In the genomic region with DNA sequence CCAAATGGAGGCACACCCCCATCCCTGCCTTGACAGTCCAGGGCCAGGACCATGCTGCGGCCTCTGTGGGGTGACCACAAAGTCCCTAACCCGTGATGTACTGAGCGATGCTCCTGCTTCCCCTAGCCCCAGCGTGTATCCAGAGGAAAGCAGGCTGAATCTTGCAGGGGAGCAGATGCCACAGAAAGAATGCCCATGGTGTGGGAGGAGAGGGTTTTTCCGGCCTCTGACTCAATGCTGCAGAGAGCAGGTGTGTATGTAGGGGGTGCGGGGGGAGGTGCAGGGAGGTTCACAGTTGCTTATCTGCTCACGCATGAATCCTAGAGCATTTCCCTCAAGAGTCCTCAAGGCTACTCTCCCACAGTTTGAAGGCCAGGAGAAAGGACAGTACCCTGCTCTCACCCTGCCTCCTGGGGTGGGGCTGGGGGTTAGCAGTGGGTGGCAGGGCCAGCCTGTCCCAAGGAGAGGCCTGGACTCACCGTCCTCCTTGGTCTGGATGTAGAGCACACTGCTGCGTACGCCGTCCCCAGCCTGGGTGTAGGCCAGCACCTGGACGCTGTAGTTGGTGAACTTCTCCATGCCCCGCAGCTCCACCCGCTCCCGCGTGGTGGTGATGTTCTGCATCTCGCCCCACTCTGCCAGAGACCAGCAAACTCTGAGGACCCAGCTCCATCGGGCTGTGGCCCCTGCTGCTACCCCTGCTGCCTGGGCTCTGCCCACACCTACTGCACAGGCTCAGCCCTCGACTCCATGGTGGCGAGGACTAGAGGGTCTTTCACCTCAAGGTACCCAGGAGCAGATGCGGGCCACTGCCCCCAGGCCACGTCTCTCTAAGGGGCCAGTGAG, we compare ENCODE assay signal across 9 cellular contexts.
DNase-seq lines count a peak whose midpoint lies in the region; ATAC-seq, FAIRE-seq and TF ChIP-seq lines count a peak whose summit lies in the region.
"Had no signal": no experiment of that assay in that cellular context is flagged by ENCODE, and none has a peak within 500 bp of the region (broad histone marks: within the 10 kb centered on the region; RNA-seq: fewer than 3 reads in every experiment).

No MANE protein-coding gene starts in this region.

- TF ChIP-seq CTCF in bronchial epithelial cell (IDR thresholded peaks at IDR 0.05; ENCODE audit: insufficient read depth, low read length, severe bottlenecking) (no peak), right atrium auricular region (IDR thresholded peaks at IDR 0.05) (no peak), upper lobe of right lung (IDR thresholded peaks at IDR 0.05) (no peak)

- DNase-seq in activated effector memory CD4-positive, alpha-beta T cell treated with anti-CD3 and anti-CD28 coated beads, Interleukin-2, amount 50 U/mL, for 16 hours, result peak; percentile 72
- no peak for DNase-seq in activated effector memory CD4-positive, alpha-beta T cell treated with Interleukin-2 at 50 U/mL for 16 hours
- DNase-seq in NCI-H2107 treated with DMSO at 0.1 percent for 48 hours (lab: John Stamatoyannopoulos, UW; ENCODE audit: unreplicated experiment) (peak; percentile 90), bronchial epithelial cell (ENCODE audit: low read depth) (peak; percentile 70), right atrium auricular region (ENCODE audit: low spot score) (no peak), upper lobe of right lung (no peak)
- DNase-seq in stimulated activated naive B cell treated with anti-CD40 and anti-IgM and Interleukin-4, amounts not matched to agents 10 μg/mL and 1 μg/mL and 100 μg/mL, for 72 hours, result peak; percentile 39

- intact Hi-C loops in upper lobe of right lung (cut with DNase I), result no loop called here

- peaks cover 5 to 15% of the 10 kb centered on the region in 2 donors for H3K4me1 Mint-ChIP-seq in stimulated activated naive B cell treated with anti-CD40 and anti-IgM and Interleukin-4, amounts not matched to agents 10 μg/mL and 1 μg/mL and 100 μg/mL, for 72 hours

- peak; percentile 42 to 72 for ATAC-seq in stimulated activated naive B cell treated with anti-CD40 and anti-IgM and Interleukin-4, amounts not matched to agents 10 μg/mL and 1 μg/mL and 100 μg/mL, for 72 hours (replicated peaks)
- ATAC-seq in HG03565 (IDR thresholded peaks at IDR 0.05; ENCODE audit: unreplicated experiment) (no peak), upper lobe of right lung (no peak)

- H3K4me3 ChIP-seq in bronchial epithelial cell (ENCODE audit: low read depth, low read length) (no peak overlapping the region), right atrium auricular region (no peak overlapping the region), upper lobe of right lung (no peak overlapping the region)
- H3K4me3 ChIP-seq: BLaER1 had no signal

- no peaks in the 10 kb centered on the region for H3K4me1 ChIP-seq in right atrium auricular region
- no peaks in the 10 kb centered on the region for H3K4me1 ChIP-seq in upper lobe of right lung
- H3K4me1 ChIP-seq: BLaER1 had no signal

- H3K27me3 ChIP-seq in bronchial epithelial cell (ENCODE audit: control insufficient read depth, insufficient read depth, low read length), result peaks cover 1% of the 10 kb centered on the region
- H3K27me3 ChIP-seq in right atrium auricular region, result no peaks in the 10 kb centered on the region
- H3K27me3 ChIP-seq in upper lobe of right lung, result no peaks in the 10 kb centered on the region
- H3K27me3 ChIP-seq: BLaER1 had no signal

- H3K36me3 Mint-ChIP-seq in stimulated activated naive B cell treated with anti-CD40 and anti-IgM and Interleukin-4, amounts not matched to agents 10 μg/mL and 1 μg/mL and 100 μg/mL, for 72 hours, result peaks cover 8 to 19% of the 10 kb centered on the region in 2 donors

- peaks cover 11 to 14% of the 10 kb centered on the region in 2 donors for H3K9me3 Mint-ChIP-seq in stimulated activated naive B cell treated with anti-CD40 and anti-IgM and Interleukin-4, amounts not matched to agents 10 μg/mL and 1 μg/mL and 100 μg/mL, for 72 hours

- H3K9me3 ChIP-seq in right atrium auricular region (peaks cover 0 to 14% of the 10 kb centered on the region in 2 donors), upper lobe of right lung (no peaks in the 10 kb centered on the region)

- no peaks in the 10 kb centered on the region for H3K36me3 ChIP-seq in bronchial epithelial cell (ENCODE audit: control insufficient read depth, insufficient read depth, low read length)
- H3K36me3 ChIP-seq in right atrium auricular region, result no peaks in the 10 kb centered on the region
- H3K36me3 ChIP-seq in upper lobe of right lung, result no peaks in the 10 kb centered on the region
- H3K36me3 ChIP-seq: BLaER1 had no signal

- H3K27ac ChIP-seq in right atrium auricular region (no peak overlapping the region), upper lobe of right lung (no peak overlapping the region)
- H3K27ac ChIP-seq: BLaER1 had no signal

- H3K4me3 Mint-ChIP-seq in stimulated activated naive B cell treated with anti-CD40 and anti-IgM and Interleukin-4, amounts not matched to agents 10 μg/mL and 1 μg/mL and 100 μg/mL, for 72 hours, result no peak overlapping the region

- H3K27ac Mint-ChIP-seq in stimulated activated naive B cell treated with anti-CD40 and anti-IgM and Interleukin-4, amounts not matched to agents 10 μg/mL and 1 μg/mL and 100 μg/mL, for 72 hours, result peak overlapping the region; percentile 14

- FAIRE-seq in bronchial epithelial cell (lab: Jason Lieb, UNC), result no peak

- H3K27me3 Mint-ChIP-seq in stimulated activated naive B cell treated with anti-CD40 and anti-IgM and Interleukin-4, amounts not matched to agents 10 μg/mL and 1 μg/mL and 100 μg/mL, for 72 hours, result peaks cover 7 to 18% of the 10 kb centered on the region in 2 donors

Comparison
In these comparisons a context has a peak if more than half of its experiments do, and no peak if none do; other contexts are left out.
1. DNase-seq: peak in activated effector memory CD4-positive, alpha-beta T cell treated with anti-CD3 and anti-CD28 coated beads, Interleukin-2, amount 50 U/mL, for 16 hours (single experiment), NCI-H2107 treated with DMSO at 0.1 percent for 48 hours (single experiment), bronchial epithelial cell (single experiment) and stimulated activated naive B cell treated with anti-CD40 and anti-IgM and Interleukin-4, amounts not matched to agents 10 μg/mL and 1 μg/mL and 100 μg/mL, for 72 hours (single experiment); none in activated effector memory CD4-positive, alpha-beta T cell treated with Interleukin-2 at 50 U/mL for 16 hours (single experiment), right atrium auricular region (single experiment) and upper lobe of right lung (single experiment).
2. ATAC-seq: peak in stimulated activated naive B cell treated with anti-CD40 and anti-IgM and Interleukin-4, amounts not matched to agents 10 μg/mL and 1 μg/mL and 100 μg/mL, for 72 hours (2 of 2); none in HG03565 (single experiment) and upper lobe of right lung (single experiment).